1 cellular context compared by ENCODE assay signal in the genomic region with DNA sequence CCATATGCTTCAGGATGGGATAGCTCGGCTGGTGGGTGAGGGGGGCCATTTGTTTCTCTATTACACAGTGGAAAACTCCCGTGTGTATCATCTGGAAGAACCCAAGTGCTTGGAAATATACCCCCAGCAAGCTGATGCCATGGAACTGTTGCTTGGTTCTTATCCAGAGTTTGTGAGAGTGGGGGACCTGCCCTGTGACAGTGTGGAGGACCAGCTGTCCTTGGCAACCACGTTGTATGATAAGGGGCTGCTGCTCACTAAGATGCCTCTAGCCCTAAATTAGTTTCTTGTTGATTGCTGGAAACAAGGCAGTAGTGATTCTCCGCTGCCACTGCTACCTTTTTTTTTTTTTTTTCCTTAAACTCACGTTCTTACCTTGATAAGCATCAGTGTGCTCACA.
TF ChIP-seq lines count a peak whose summit lies in the region.

No MANE protein-coding gene starts in this region.

TF ChIP-seq in A549, 52 proteins besides CTCF, POLR2A, EP300 and RAD21 (continued from another document):
- TF ChIP-seq, protein P1, sequence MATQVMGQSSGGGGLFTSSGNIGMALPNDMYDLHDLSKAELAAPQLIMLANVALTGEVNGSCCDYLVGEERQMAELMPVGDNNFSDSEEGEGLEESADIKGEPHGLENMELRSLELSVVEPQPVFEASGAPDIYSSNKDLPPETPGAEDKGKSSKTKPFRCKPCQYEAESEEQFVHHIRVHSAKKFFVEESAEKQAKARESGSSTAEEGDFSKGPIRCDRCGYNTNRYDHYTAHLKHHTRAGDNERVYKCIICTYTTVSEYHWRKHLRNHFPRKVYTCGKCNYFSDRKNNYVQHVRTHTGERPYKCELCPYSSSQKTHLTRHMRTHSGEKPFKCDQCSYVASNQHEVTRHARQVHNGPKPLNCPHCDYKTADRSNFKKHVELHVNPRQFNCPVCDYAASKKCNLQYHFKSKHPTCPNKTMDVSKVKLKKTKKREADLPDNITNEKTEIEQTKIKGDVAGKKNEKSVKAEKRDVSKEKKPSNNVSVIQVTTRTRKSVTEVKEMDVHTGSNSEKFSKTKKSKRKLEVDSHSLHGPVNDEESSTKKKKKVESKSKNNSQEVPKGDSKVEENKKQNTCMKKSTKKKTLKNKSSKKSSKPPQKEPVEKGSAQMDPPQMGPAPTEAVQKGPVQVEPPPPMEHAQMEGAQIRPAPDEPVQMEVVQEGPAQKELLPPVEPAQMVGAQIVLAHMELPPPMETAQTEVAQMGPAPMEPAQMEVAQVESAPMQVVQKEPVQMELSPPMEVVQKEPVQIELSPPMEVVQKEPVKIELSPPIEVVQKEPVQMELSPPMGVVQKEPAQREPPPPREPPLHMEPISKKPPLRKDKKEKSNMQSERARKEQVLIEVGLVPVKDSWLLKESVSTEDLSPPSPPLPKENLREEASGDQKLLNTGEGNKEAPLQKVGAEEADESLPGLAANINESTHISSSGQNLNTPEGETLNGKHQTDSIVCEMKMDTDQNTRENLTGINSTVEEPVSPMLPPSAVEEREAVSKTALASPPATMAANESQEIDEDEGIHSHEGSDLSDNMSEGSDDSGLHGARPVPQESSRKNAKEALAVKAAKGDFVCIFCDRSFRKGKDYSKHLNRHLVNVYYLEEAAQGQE (IDR thresholded peaks at IDR 0.05) = no peak
- no peak for TF ChIP-seq ZFP36 (IDR thresholded peaks at IDR 0.05; ENCODE audit: borderline replicate concordance, partially characterized antibody)
- TF ChIP-seq NR3C1 (IDR thresholded peaks at IDR 0.05) = no peak
- no peak for TF ChIP-seq SREBF2 (IDR thresholded peaks at IDR 0.05)
- TF ChIP-seq, protein P2, sequence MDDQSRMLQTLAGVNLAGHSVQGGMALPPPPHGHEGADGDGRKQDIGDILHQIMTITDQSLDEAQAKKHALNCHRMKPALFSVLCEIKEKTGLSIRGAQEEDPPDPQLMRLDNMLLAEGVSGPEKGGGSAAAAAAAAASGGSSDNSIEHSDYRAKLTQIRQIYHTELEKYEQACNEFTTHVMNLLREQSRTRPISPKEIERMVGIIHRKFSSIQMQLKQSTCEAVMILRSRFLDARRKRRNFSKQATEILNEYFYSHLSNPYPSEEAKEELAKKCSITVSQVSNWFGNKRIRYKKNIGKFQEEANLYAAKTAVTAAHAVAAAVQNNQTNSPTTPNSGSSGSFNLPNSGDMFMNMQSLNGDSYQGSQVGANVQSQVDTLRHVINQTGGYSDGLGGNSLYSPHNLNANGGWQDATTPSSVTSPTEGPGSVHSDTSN (IDR thresholded peaks at IDR 0.05) = no peak
TF ChIP-seq in A549: peak in this region for 0.
